Comparison of ENCODE assay signal across 10 cellular contexts in the genomic region with DNA sequence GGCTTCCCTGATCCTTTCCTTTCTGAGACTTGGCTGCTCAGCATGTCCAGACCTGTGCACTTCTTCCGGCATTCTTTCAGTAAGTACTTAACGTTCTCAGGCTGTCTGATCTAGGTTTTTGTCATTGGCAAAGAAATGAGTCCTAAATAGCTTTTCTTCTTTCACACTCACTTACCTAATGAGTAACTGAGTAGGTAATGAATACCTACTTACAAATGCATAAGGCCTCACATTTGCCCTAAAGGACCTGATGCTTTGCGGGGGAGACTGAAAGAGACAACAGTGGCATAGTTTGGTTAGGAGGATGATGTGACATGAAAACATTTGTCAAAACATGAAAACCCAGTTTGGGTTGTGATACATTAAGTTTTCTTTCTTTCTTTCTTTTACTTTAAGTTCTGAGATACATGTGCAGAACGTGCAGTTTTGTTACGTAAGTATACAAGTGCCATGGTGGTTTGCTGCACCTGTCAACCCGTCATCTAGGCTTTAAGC.
DNase-seq lines count a peak whose midpoint lies in the region; ATAC-seq and TF ChIP-seq lines count a peak whose summit lies in the region.
"Had no signal": no experiment of that assay in that cellular context is flagged by ENCODE, and none has a peak within 500 bp of the region (broad histone marks: within the 10 kb centered on the region; RNA-seq: fewer than 3 reads in every experiment).

No MANE protein-coding gene starts in this region.

- H3K27ac ChIP-seq in left ventricle myocardium inferior (replicated peaks) = no peak overlapping the region

- no peak for TF ChIP-seq CTCF in left ventricle myocardium inferior (IDR thresholded peaks at IDR 0.05; ENCODE audit: borderline replicate concordance)

- H3K4me1 ChIP-seq in left ventricle myocardium inferior = peaks cover 8% of the 10 kb centered on the region

- peaks cover 6% of the 10 kb centered on the region for H3K27me3 ChIP-seq in left ventricle myocardium inferior (ENCODE audit: low read depth)

- peaks cover 12% of the 10 kb centered on the region for H3K4me1 Mint-ChIP-seq in activated T-helper 1 cell treated with anti-CD3 and anti-CD28 coated beads, Interleukin-12 subunit alpha, Interleukin-12 subunit beta, Interleukin-2, Interleukin-4 antibody, amounts not matched to agents 30 ng/mL and 10 ng/mL and 1 ng/mL, durations not matched to agents 14 hours and 24 hours and 36 hours (ENCODE audit: low read depth)
- H3K4me1 Mint-ChIP-seq: naive B cell had no signal

- H3K4me3 Mint-ChIP-seq in activated T-helper 1 cell treated with anti-CD3 and anti-CD28 coated beads, Interleukin-12 subunit alpha, Interleukin-12 subunit beta, Interleukin-2, Interleukin-4 antibody, amounts not matched to agents 30 ng/mL and 10 ng/mL and 1 ng/mL, durations not matched to agents 14 hours and 24 hours and 36 hours = no peak overlapping the region

- DNase-seq in activated T-helper 1 cell treated with anti-CD3 and anti-CD28 coated beads, Interleukin-12 subunit alpha, Interleukin-12 subunit beta, Interleukin-2, Interleukin-4 antibody, amounts not matched to agents 30 ng/mL and 10 ng/mL and 1 ng/mL, durations not matched to agents 14 hours and 24 hours and 36 hours (ENCODE audit: low spot score) = no peak
- DNase-seq in Ammon's horn (ENCODE audit: low spot score) (no peak), NCI-H82 (lab: John Stamatoyannopoulos, UW) (no peak), left ventricle myocardium inferior (no peak), NK-92 (lab: John Stamatoyannopoulos, UW; ENCODE audit: unreplicated experiment) (no peak)
- DNase-seq: GF-D8, naive B cell had no signal

- H3K27ac Mint-ChIP-seq in activated T-helper 1 cell treated with anti-CD3 and anti-CD28 coated beads, Interleukin-12 subunit alpha, Interleukin-12 subunit beta, Interleukin-2, Interleukin-4 antibody, amounts not matched to agents 30 ng/mL and 10 ng/mL and 1 ng/mL, durations not matched to agents 14 hours and 24 hours and 36 hours = peak overlapping the region; percentile 36
- H3K27ac Mint-ChIP-seq: naive B cell had no signal

- no peaks in the 10 kb centered on the region for H3K9me3 Mint-ChIP-seq in activated T-helper 1 cell treated with anti-CD3 and anti-CD28 coated beads, Interleukin-12 subunit alpha, Interleukin-12 subunit beta, Interleukin-2, Interleukin-4 antibody, amounts not matched to agents 30 ng/mL and 10 ng/mL and 1 ng/mL, durations not matched to agents 14 hours and 24 hours and 36 hours
- H3K9me3 Mint-ChIP-seq: naive B cell had no signal

- intact Hi-C loops in activated T-helper 1 cell treated with anti-CD3 and anti-CD28 coated beads, Interleukin-12 subunit alpha, Interleukin-12 subunit beta, Interleukin-2, Interleukin-4 antibody, amounts not matched to agents 30 ng/mL and 10 ng/mL and 1 ng/mL, durations not matched to agents 14 hours and 24 hours and 36 hours (cut with micrococcal nuclease) = loop anchor here (1.0 kb wide), 2 partner anchors 86 to 180 kb away; no protein-coding TSS in a partner anchor
- intact Hi-C loops in left ventricle myocardium inferior (cut with micrococcal nuclease) = no loop called here

- ATAC-seq in GM18499 (IDR thresholded peaks at IDR 0.05; ENCODE audit: insufficient read depth, unreplicated experiment) = peak; percentile 96
- ATAC-seq in GM19328 (IDR thresholded peaks at IDR 0.05; ENCODE audit: unreplicated experiment) = peak; percentile 76
- peak; percentile 91 for ATAC-seq in HG02973 (IDR thresholded peaks at IDR 0.05; ENCODE audit: unreplicated experiment)

- no peaks in the 10 kb centered on the region for H3K9me3 ChIP-seq in left ventricle myocardium inferior (replicated peaks)

- H3K36me3 Mint-ChIP-seq in activated T-helper 1 cell treated with anti-CD3 and anti-CD28 coated beads, Interleukin-12 subunit alpha, Interleukin-12 subunit beta, Interleukin-2, Interleukin-4 antibody, amounts not matched to agents 30 ng/mL and 10 ng/mL and 1 ng/mL, durations not matched to agents 14 hours and 24 hours and 36 hours (ENCODE audit: low read depth) = peaks cover 3% of the 10 kb centered on the region
- H3K36me3 Mint-ChIP-seq: naive B cell had no signal

- H3K4me3 ChIP-seq in left ventricle myocardium inferior = no peak overlapping the region

- H3K36me3 ChIP-seq in left ventricle myocardium inferior = no peaks in the 10 kb centered on the region

- H3K27me3 Mint-ChIP-seq in activated T-helper 1 cell treated with anti-CD3 and anti-CD28 coated beads, Interleukin-12 subunit alpha, Interleukin-12 subunit beta, Interleukin-2, Interleukin-4 antibody, amounts not matched to agents 30 ng/mL and 10 ng/mL and 1 ng/mL, durations not matched to agents 14 hours and 24 hours and 36 hours (ENCODE audit: insufficient read depth) = no peaks in the 10 kb centered on the region
- H3K27me3 Mint-ChIP-seq: naive B cell had no signal
